In the genomic region with DNA sequence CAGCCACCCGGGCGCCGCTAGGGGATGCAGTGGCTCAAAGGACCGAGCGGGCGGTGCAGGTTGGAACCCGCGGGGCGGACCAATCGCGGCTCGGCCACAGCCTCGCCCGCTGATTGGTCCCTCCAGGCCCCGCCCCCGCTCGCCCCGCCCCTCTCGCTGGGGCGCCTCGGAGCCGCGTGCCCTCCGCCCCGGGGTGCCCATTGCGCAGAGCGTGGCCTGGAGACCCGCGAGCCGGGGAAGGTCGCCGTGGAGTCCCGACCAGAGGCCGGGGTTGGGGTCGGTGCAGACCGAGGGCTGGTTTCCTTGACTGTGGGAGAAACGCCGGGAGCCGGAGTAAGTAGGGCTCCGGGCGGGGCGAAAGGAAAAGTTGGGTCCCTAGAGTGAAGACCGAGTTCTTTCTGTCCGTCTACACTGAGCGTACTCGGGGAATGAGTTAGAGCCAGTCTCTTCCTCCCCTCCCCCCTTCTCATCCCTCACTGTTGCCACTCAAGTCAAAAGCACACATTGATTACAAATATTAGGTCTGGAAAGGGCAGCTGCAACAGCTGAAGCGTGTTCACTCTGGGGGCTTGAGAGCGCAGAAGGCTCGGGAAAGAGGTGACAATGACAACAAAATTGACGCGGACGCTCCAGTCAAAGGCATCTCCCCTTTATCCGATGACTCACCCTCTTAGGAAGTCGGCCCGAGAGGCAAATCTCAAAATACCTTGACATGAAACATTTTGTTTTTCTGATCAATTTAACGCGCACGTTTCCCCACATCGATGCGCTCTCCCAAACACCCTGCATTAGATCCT, we compare ENCODE assay signal across 8 cellular contexts. TPM values are rescaled to one million over a fixed set of nuclear protein-coding genes. Genes with fewer than 3 reads are reported as not detected.
A peak's percentile ranks its signal among the peaks of the same experiment; 100 is the strongest.
DNase-seq lines count a peak whose midpoint lies in the region; ATAC-seq and TF ChIP-seq lines count a peak whose summit lies in the region.

No MANE protein-coding gene starts in this region.

- TF ChIP-seq CTCF in BE2C (IDR thresholded peaks at IDR 0.05; ENCODE audit: low read depth, low read length), result peak; percentile 75

- peak overlapping the region; percentile 88 to 90 for H3K4me3 Mint-ChIP-seq in activated T-cell treated with anti-CD3 and anti-CD28 coated beads, Interleukin-2, amount 50 U/mL, for 72 hours

- H2AFZ ChIP-seq in neuron (ENCODE audit: low read depth, low read length), result no peak overlapping the region

- no peaks in the 10 kb centered on the region for H3K9me3 Mint-ChIP-seq in activated T-cell treated with anti-CD3 and anti-CD28 coated beads, Interleukin-2, amount 50 U/mL, for 72 hours

- DNase-seq in BE2C (peak; percentile 97), OCI-M1 (lab: John Stamatoyannopoulos, UW) (peak; percentile 93), fibroblast of the conjunctiva (ENCODE audit: low read depth) (peak; percentile 48), stromal cell of bone marrow (ENCODE audit: low read depth) (peak; percentile 10)
- peak; percentile 96 to 98 for DNase-seq in activated T-cell treated with anti-CD3 and anti-CD28 coated beads, Interleukin-2, amount 50 U/mL, for 72 hours

- peak overlapping the region; percentile 79 for H3K27ac Mint-ChIP-seq in activated T-cell treated with anti-CD3 and anti-CD28 coated beads, Interleukin-2, amount 50 U/mL, for 72 hours

- H3K4me1 ChIP-seq in BE2C (0 out of 2 replicates have a peak, but pooled peaks cover 4% of the 10 kb centered on the region), neuron (ENCODE audit: insufficient read depth, low read length) (peaks cover 18% of the 10 kb centered on the region)

- H3K36me3 ChIP-seq in BE2C (peaks cover 39% of the 10 kb centered on the region), neuron (ENCODE audit: insufficient read depth, low read length) (no peaks in the 10 kb centered on the region)

- H3K36me3 Mint-ChIP-seq in activated T-cell treated with anti-CD3 and anti-CD28 coated beads, Interleukin-2, amount 50 U/mL, for 72 hours (ENCODE audit: insufficient read depth in 2 of 2), result peaks cover 10 to 18% of the 10 kb centered on the region in 2 donors

- H3K4me1 Mint-ChIP-seq in activated T-cell treated with anti-CD3 and anti-CD28 coated beads, Interleukin-2, amount 50 U/mL, for 72 hours (ENCODE audit: low read depth), result peaks cover 43% of the 10 kb centered on the region

- ATAC-seq in GM19043 (IDR thresholded peaks at IDR 0.05; ENCODE audit: low read depth, unreplicated experiment) (peak; percentile 59), HG03280 (IDR thresholded peaks at IDR 0.05; ENCODE audit: unreplicated experiment) (peak; percentile 85)
- peak; percentile 58 to 61 for ATAC-seq in activated T-cell treated with anti-CD3 and anti-CD28 coated beads, Interleukin-2, amount 50 U/mL, for 72 hours (replicated peaks in 1 of 2)

- peaks cover 17% of the 10 kb centered on the region for H3K27me3 Mint-ChIP-seq in activated T-cell treated with anti-CD3 and anti-CD28 coated beads, Interleukin-2, amount 50 U/mL, for 72 hours (ENCODE audit: low read depth)

- H3K27me3 ChIP-seq in BE2C (no peaks in the 10 kb centered on the region), neuron (ENCODE audit: insufficient read depth, low read length) (peaks cover 92% of the 10 kb centered on the region)

- no peaks in the 10 kb centered on the region for H3K9me3 ChIP-seq in BE2C
- no peaks in the 10 kb centered on the region for H3K9me3 ChIP-seq in neuron (ENCODE audit: low read length)

- peak overlapping the region; percentile 93 for H3K4me3 ChIP-seq in BE2C (ENCODE audit: low read depth, low read length)
- H3K4me3 ChIP-seq in neuron (ENCODE audit: low read length), result peak overlapping the region; percentile 38

RNA-seq across cellular contexts. Expression of a gene that starts 0.8 kb away (rescaled TPM):
- 223 TPM for polyA plus RNA-seq in BE2C (2012; ENCODE audit: insufficient read depth, insufficient read length, low read depth)
- 10 to 100 TPM; 40.4 to 50.2 TPM for total RNA-seq in activated T-cell treated with anti-CD3 and anti-CD28 coated beads, Interleukin-2, amount 50 U/mL, for 72 hours

Comparison
In these comparisons a context has a peak if more than half of its experiments do, and no peak if none do; other contexts are left out.
1. Peak in every context shown above with its lines: DNase-seq, ATAC-seq and H3K4me3 ChIP-seq.
2. DNase-seq: peak in every context shown above with its lines; median percentile 97 in BE2C; 97 in activated T-cell treated with anti-CD3 and anti-CD28 coated beads, Interleukin-2, amount 50 U/mL, for 72 hours; 93 in OCI-M1; 48 in fibroblast of the conjunctiva; 10 in stromal cell of bone marrow.